15 cellular contexts compared by ENCODE assay signal in the genomic region with DNA sequence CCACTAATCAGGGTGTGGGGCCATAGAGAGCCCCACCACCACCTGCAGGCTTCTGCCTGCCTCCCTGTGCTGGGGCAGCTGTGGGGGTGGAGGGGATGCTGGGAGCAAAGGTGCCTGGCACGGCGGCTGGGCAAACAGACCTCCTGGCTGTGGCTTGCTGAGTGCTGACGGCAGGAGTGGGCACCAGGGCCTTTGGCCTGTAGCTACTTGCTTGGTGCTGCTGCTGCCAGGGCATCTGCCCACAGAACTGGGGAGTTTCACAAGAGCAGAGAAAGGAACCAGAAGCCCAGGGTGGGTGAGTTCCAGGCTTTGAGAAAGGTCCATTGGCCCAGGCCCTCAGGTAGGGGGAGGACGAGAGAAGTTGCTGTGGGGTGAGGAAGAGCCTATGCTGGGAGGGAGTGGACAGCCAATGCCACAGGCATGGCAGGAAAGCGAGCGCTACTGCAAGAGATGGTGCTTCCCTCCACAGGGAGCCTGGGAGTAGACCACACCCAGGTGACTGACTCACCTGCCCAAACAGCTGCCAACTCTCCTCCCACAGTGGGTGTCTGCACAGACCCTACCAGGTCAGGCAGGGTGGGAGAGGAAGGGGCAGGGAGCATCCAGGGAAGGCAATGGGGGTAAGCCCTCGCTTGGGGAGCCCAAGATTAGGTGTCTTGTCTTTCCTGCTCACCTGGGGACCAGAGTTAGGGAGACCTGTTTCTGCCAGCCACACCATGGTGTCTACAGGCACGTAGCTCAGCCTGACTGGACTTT. TPM values are rescaled to one million over a fixed set of nuclear protein-coding genes. Genes with fewer than 3 reads are reported as not detected.
A peak's percentile ranks its signal among the peaks of the same experiment; 100 is the strongest.
DNase-seq lines count a peak whose midpoint lies in the region; ATAC-seq lines count a peak whose summit lies in the region.
"Had no signal": no experiment of that assay in that cellular context is flagged by ENCODE, and none has a peak within 500 bp of the region (broad histone marks: within the 10 kb centered on the region; RNA-seq: fewer than 3 reads in every experiment).

No MANE protein-coding gene starts in this region.

- peak overlapping the region; percentile 94 for H3K27ac Mint-ChIP-seq in activated T-cell treated with anti-CD3 and anti-CD28 coated beads, Interleukin-2, amount 50 U/mL, for 72 hours
- peak overlapping the region; percentile 45 for H3K27ac Mint-ChIP-seq in stimulated activated memory B cell treated with anti-CD40 and anti-IgM and Interleukin-4, amounts not matched to agents 10 μg/mL and 1 μg/mL and 100 μg/mL, for 72 hours
- H3K27ac Mint-ChIP-seq: natural killer cell had no signal

- H3K4me1 Mint-ChIP-seq in activated T-cell treated with anti-CD3 and anti-CD28 coated beads, Interleukin-2, amount 50 U/mL, for 72 hours (ENCODE audit: low read depth): peaks cover 63% of the 10 kb centered on the region
- H3K4me1 Mint-ChIP-seq in stimulated activated memory B cell treated with anti-CD40 and anti-IgM and Interleukin-4, amounts not matched to agents 10 μg/mL and 1 μg/mL and 100 μg/mL, for 72 hours: peaks cover 24% of the 10 kb centered on the region
- H3K4me1 Mint-ChIP-seq: natural killer cell had no signal

- peaks cover 0 to 10% of the 10 kb centered on the region in 2 donors for H3K36me3 ChIP-seq in esophagus (ENCODE audit: control insufficient read depth in 2 of 2, insufficient read depth in 2 of 2, low read length in 1 of 2)
- no peaks in the 10 kb centered on the region for H3K36me3 ChIP-seq in SJCRH30

- no peak for DNase-seq in activated T-cell treated with anti-CD3 and anti-CD28 coated beads, Interleukin-2, amount 50 U/mL, for 72 hours
- no peak for DNase-seq in activated T-cell treated with anti-CD3 and anti-CD28 coated beads, Interleukin-2, amount 50 U/mL, for 1 hour
- DNase-seq in SW480 (ENCODE audit: low spot score) (peak; percentile 69), AG20443 (ENCODE audit: low spot score) (no peak), SJCRH30 (no peak)
- DNase-seq: activated CD4-positive, CD25-positive, alpha-beta regulatory T cell treated with anti-CD3 and anti-CD28 coated beads, Interleukin-2, amount 50 U/mL, for 72 hours; lower lobe of right lung; natural killer cell; NCI-H1105 treated with DMSO at 0.1 percent for 48 hours; SHP77; substantia nigra had no signal

- H3K4me1 ChIP-seq in esophagus (ENCODE audit: control insufficient read depth in 2 of 2, insufficient read depth in 2 of 2, low read length in 1 of 2) (peaks cover 4 to 23% of the 10 kb centered on the region in 2 donors), SJCRH30 (no peaks in the 10 kb centered on the region)
- H3K4me1 ChIP-seq: lower lobe of right lung had no signal

- H3K27me3 Mint-ChIP-seq in activated T-cell treated with anti-CD3 and anti-CD28 coated beads, Interleukin-2, amount 50 U/mL, for 72 hours (ENCODE audit: low read depth): no peaks in the 10 kb centered on the region
- no peaks in the 10 kb centered on the region for H3K27me3 Mint-ChIP-seq in stimulated activated memory B cell treated with anti-CD40 and anti-IgM and Interleukin-4, amounts not matched to agents 10 μg/mL and 1 μg/mL and 100 μg/mL, for 72 hours

- H3K4me3 ChIP-seq in esophagus (ENCODE audit: low read depth in 1 of 2, low read length in 2 of 2) (no peak overlapping the region), SJCRH30 (no peak overlapping the region)
- H3K4me3 ChIP-seq: lower lobe of right lung had no signal

- ATAC-seq in activated T-cell treated with anti-CD3 and anti-CD28 coated beads, Interleukin-2, amount 50 U/mL, for 72 hours (replicated peaks in 1 of 2): no peak
- ATAC-seq in stimulated activated memory B cell treated with anti-CD40 and anti-IgM and Interleukin-4, amounts not matched to agents 10 μg/mL and 1 μg/mL and 100 μg/mL, for 72 hours: peak; percentile 9
- no peak for ATAC-seq in HG02588 (IDR thresholded peaks at IDR 0.05; ENCODE audit: unreplicated experiment)
- ATAC-seq: natural killer cell had no signal

- H3K27ac ChIP-seq in esophagus (ENCODE audit: low read depth in 2 of 2, low read length in 1 of 2) (peak overlapping the region; percentile 81 to 95), SJCRH30 (no peak overlapping the region)
- H3K27ac ChIP-seq: lower lobe of right lung had no signal

- H3K9me3 ChIP-seq in esophagus (ENCODE audit: control insufficient read depth in 2 of 2, insufficient read depth in 1 of 2, low read depth in 1 of 2, low read length in 1 of 2) (no peaks in the 10 kb centered on the region), SJCRH30 (replicated peaks) (no peaks in the 10 kb centered on the region; the same call in 1 of the 2 replicates)
- H3K9me3 ChIP-seq: lower lobe of right lung had no signal

- WGBS in esophagus, 2 donors: 60 to 62% methylated on average over 8 of the region's 8 CpGs

- H3K4me3 Mint-ChIP-seq in activated T-cell treated with anti-CD3 and anti-CD28 coated beads, Interleukin-2, amount 50 U/mL, for 72 hours: peak overlapping the region in 1 of 2 donors; percentile 3
- no peak overlapping the region for H3K4me3 Mint-ChIP-seq in stimulated activated memory B cell treated with anti-CD40 and anti-IgM and Interleukin-4, amounts not matched to agents 10 μg/mL and 1 μg/mL and 100 μg/mL, for 72 hours
- H3K4me3 Mint-ChIP-seq: natural killer cell had no signal

- H3K27me3 ChIP-seq in esophagus (ENCODE audit: control insufficient read depth in 1 of 2, insufficient read depth in 2 of 2, low read length in 2 of 2) (no peaks in the 10 kb centered on the region), SJCRH30 (peaks cover 8% of the 10 kb centered on the region; the same call in 1 of the 2 replicates)

- H3K9me3 Mint-ChIP-seq in activated T-cell treated with anti-CD3 and anti-CD28 coated beads, Interleukin-2, amount 50 U/mL, for 72 hours: no peaks in the 10 kb centered on the region
- no peaks in the 10 kb centered on the region for H3K9me3 Mint-ChIP-seq in stimulated activated memory B cell treated with anti-CD40 and anti-IgM and Interleukin-4, amounts not matched to agents 10 μg/mL and 1 μg/mL and 100 μg/mL, for 72 hours
- H3K9me3 Mint-ChIP-seq: natural killer cell had no signal

- peaks cover 28 to 65% of the 10 kb centered on the region in 2 donors for H3K36me3 Mint-ChIP-seq in activated T-cell treated with anti-CD3 and anti-CD28 coated beads, Interleukin-2, amount 50 U/mL, for 72 hours (ENCODE audit: insufficient read depth in 2 of 2)
- peaks cover 24% of the 10 kb centered on the region for H3K36me3 Mint-ChIP-seq in stimulated activated memory B cell treated with anti-CD40 and anti-IgM and Interleukin-4, amounts not matched to agents 10 μg/mL and 1 μg/mL and 100 μg/mL, for 72 hours
- H3K36me3 Mint-ChIP-seq: natural killer cell had no signal

RNA-seq across cellular contexts. Expression of a gene that starts 39.0 kb away (rescaled TPM):
- 100 to 1,000 TPM; 288 to 350 TPM for total RNA-seq in activated T-cell treated with anti-CD3 and anti-CD28 coated beads, Interleukin-2, amount 50 U/mL, for 72 hours
- 10 to 100 TPM; 20.9 to 35.6 TPM for polyA plus RNA-seq in esophagus
- 34.9 and 37.1 TPM in 2 replicates for total RNA-seq in SJCRH30 (2014; rRNA removed; shearing (Covaris generic))

RNA-seq across cellular contexts. Expression of a gene that starts 46.1 kb away (rescaled TPM):
- total RNA-seq in activated T-cell treated with anti-CD3 and anti-CD28 coated beads, Interleukin-2, amount 50 U/mL, for 72 hours: 100 to 1,000 TPM; 217 to 224 TPM
- polyA plus RNA-seq in esophagus: 10 to 100 TPM in 1 of 2 donors, 1 to 10 TPM in 1; 8.8 to 10.8 TPM
- total RNA-seq in SJCRH30 (2014; rRNA removed; shearing (Covaris generic)): 0.10 TPM in 1 of 2 replicates, not detected in the other
- total RNA-seq: frontal cortex had no signal

Comparison
In these comparisons a context has a peak if more than half of its experiments do, and no peak if none do; other contexts are left out.
1. RNA of a gene that starts 46.1 kb away (total RNA-seq): 217 to 224 TPM in activated T-cell treated with anti-CD3 and anti-CD28 coated beads, Interleukin-2, amount 50 U/mL, for 72 hours; 0.10 TPM in SJCRH30; every median in the first group is over 100 times any median in the second.